Comparison of ENCODE assay signal across 26 cellular contexts in the genomic region with DNA sequence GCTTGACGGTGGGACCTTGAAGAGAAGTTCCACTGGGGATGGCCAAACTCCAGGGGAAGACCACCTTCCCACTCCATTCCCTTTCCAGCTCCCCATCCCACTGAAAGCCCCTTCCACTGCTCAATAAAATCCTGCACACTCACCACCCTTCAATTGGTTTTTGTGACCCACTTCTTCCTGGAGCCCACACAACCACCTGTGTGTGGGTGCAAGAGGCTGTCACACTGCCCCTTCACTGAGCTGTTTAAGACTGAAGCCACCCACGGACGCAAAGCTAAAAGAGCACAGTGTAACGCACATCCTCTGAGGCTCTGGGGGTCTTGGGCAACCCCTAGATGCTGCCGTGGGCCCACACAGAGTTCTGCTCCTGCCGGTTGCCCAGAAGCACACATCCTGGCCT.
"Had no signal": no experiment of that assay in that cellular context is flagged by ENCODE, and none has a peak within 500 bp of the region (broad histone marks: within the 10 kb centered on the region; RNA-seq: fewer than 3 reads in every experiment).

No MANE protein-coding gene starts in this region.

- H3K27ac ChIP-seq: coronary artery, esophagus muscularis mucosa, foreskin keratinocyte, gastroesophageal sphincter, heart left ventricle, hepatocyte, left lung, parathyroid adenoma, right lobe of liver, tibial artery had no signal

- H3K9me3 Mint-ChIP-seq: mesothelial cell of epicardium; natural killer cell treated with Interleukin-12 subunit alpha and Interleukin-12 subunit beta and Interleukin-15 and Interleukin-18, amount 100 ng/mL, for 72 hours; stimulated activated naive CD8-positive, alpha-beta T cell treated with anti-CD3 and anti-CD28 coated beads, Interleukin-15, Interleukin-2, amounts not matched to agents 100 ng/mL and 50 ng/mL, for 24 hours; type B pancreatic cell had no signal

- DNase-seq: dermis blood vessel endothelial cell; effector memory CD4-positive, alpha-beta T cell; foreskin keratinocyte; heart left ventricle; left cardiac atrium; left lung; mesenchymal stem cell; mucosa of descending colon; naive B cell; right lobe of liver; small intestine; stimulated activated CD4-positive, alpha-beta T cell treated with anti-CD3 and anti-CD28 coated beads, Interleukin-15, amount 100 ng/mL, for 24 hours; stimulated activated CD4-positive, alpha-beta T cell treated with anti-CD3 and anti-CD28 coated beads, Interleukin-4, amount 100 ng/mL, for 24 hours; tibial artery had no signal

- H3K27me3 ChIP-seq: esophagus muscularis mucosa, gastroesophageal sphincter, heart left ventricle, left lung, right lobe of liver, tibial artery had no signal

- H3K4me3 ChIP-seq: coronary artery, esophagus muscularis mucosa, gastroesophageal sphincter, heart left ventricle, hepatocyte, left lung, mucosa of descending colon, right lobe of liver, tibial artery had no signal

- H3K27ac Mint-ChIP-seq: mesothelial cell of epicardium; naive B cell; natural killer cell treated with Interleukin-12 subunit alpha and Interleukin-12 subunit beta and Interleukin-15 and Interleukin-18, amount 100 ng/mL, for 72 hours; progenitor cell of endocrine pancreas; stimulated activated memory B cell treated with anti-CD40 and anti-IgM and Interleukin-4, amounts not matched to agents 10 μg/mL and 1 μg/mL and 100 μg/mL, for 72 hours; stimulated activated naive CD8-positive, alpha-beta T cell treated with anti-CD3 and anti-CD28 coated beads, Interleukin-15, Interleukin-2, amounts not matched to agents 100 ng/mL and 50 ng/mL, for 24 hours; type B pancreatic cell had no signal

- H3K4me1 ChIP-seq: esophagus muscularis mucosa, foreskin keratinocyte, gastroesophageal sphincter, parathyroid adenoma, right lobe of liver, tibial artery had no signal

- H3K4me1 Mint-ChIP-seq: mesothelial cell of epicardium; naive B cell; stimulated activated memory B cell treated with anti-CD40 and anti-IgM and Interleukin-4, amounts not matched to agents 10 μg/mL and 1 μg/mL and 100 μg/mL, for 72 hours had no signal

- H3K9me3 ChIP-seq: esophagus muscularis mucosa, gastroesophageal sphincter, heart left ventricle, left lung, mucosa of descending colon, right lobe of liver, tibial artery had no signal

- H3K4me3 Mint-ChIP-seq: mesothelial cell of epicardium; naive B cell; natural killer cell treated with Interleukin-12 subunit alpha and Interleukin-12 subunit beta and Interleukin-15 and Interleukin-18, amount 100 ng/mL, for 72 hours; neural crest cell; stimulated activated memory B cell treated with anti-CD40 and anti-IgM and Interleukin-4, amounts not matched to agents 10 μg/mL and 1 μg/mL and 100 μg/mL, for 72 hours; type B pancreatic cell had no signal

- H3K36me3 ChIP-seq: esophagus muscularis mucosa, gastroesophageal sphincter, heart left ventricle, left lung, right lobe of liver, tibial artery had no signal

- ATAC-seq: foreskin keratinocyte; gastroesophageal sphincter; heart left ventricle; left cardiac atrium; left lung; mucosa of descending colon; natural killer cell treated with Interleukin-12 subunit alpha and Interleukin-12 subunit beta and Interleukin-15 and Interleukin-18, amount 100 ng/mL, for 72 hours; right lobe of liver; stimulated activated memory B cell treated with anti-CD40 and anti-IgM and Interleukin-4, amounts not matched to agents 10 μg/mL and 1 μg/mL and 100 μg/mL, for 72 hours had no signal

- H3K36me3 Mint-ChIP-seq: mesothelial cell of epicardium; naive B cell; natural killer cell treated with Interleukin-12 subunit alpha and Interleukin-12 subunit beta and Interleukin-15 and Interleukin-18, amount 100 ng/mL, for 72 hours; stimulated activated memory B cell treated with anti-CD40 and anti-IgM and Interleukin-4, amounts not matched to agents 10 μg/mL and 1 μg/mL and 100 μg/mL, for 72 hours; type B pancreatic cell had no signal
